ENCODE assay signal across 13 cellular contexts in the genomic region with DNA sequence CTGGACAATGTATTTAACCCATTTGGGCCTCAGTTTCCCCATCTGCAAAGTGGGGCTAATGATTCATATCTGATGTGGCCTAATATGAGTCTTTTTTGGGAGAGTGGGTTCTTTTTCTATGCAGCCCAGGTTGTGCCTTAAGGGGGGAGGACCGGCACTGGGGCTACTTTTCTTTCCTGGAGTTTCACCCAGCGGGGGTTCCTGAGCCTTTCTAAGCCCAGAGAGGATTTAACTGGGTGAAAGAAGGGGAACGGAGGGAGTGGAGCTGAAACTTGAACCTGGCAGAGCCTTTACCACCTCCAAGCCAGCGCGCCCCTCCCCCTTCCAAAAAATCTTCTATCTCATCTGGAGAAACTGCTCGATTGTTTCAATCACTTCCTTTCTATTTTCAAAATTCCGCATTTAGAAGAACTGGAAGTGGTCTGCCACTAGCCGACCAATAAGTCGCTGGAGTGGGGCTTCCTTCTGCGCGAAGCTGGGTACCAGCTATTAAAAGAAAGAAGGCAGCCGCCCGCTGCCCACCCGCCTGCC.
DNase-seq lines count a peak whose midpoint lies in the region; ATAC-seq and TF ChIP-seq lines count a peak whose summit lies in the region.
"Had no signal": no experiment of that assay in that cellular context is flagged by ENCODE, and none has a peak within 500 bp of the region (broad histone marks: within the 10 kb centered on the region; RNA-seq: fewer than 3 reads in every experiment).

No MANE protein-coding gene starts in this region.

- H4K8ac ChIP-seq in H9 (replicated peaks; ENCODE audit: insufficient read length, low read depth, low read length), result no peak overlapping the region

- no peak overlapping the region for H3T11ph ChIP-seq in H9 (ENCODE audit: low read length)

- H2AK5ac ChIP-seq in H9 (ENCODE audit: insufficient read length, low read length), result no peak overlapping the region

- no peak overlapping the region for H2BK15ac ChIP-seq in H9 (ENCODE audit: low read depth, low read length)

- no peak overlapping the region for H3K4ac ChIP-seq in H9 (ENCODE audit: low read depth, low read length)

- POLR2A ChIA-PET in CD8-positive, alpha-beta T cell (lab: Charles Lee), result no interaction called here

- H3K4me3 ChIP-seq in iPS-18c (ENCODE audit: insufficient read depth, low read depth, low read length) (peak overlapping the region; percentile 62; the same call in 1 of the 2 replicates), sigmoid colon (peak overlapping the region; percentile 25 to 57 (median 53))
- H3K4me3 ChIP-seq in CD8-positive, alpha-beta T cell (ENCODE audit: low read depth, low read length), result no peak overlapping the region

- no peaks in the 10 kb centered on the region; a peak in 1 of 5 replicates for H3K9me3 Mint-ChIP-seq in H9
- H3K9me3 Mint-ChIP-seq in activated T-helper 1 cell treated with anti-CD3 and anti-CD28 coated beads, Interleukin-12 subunit alpha, Interleukin-12 subunit beta, Interleukin-2, Interleukin-4 antibody, amounts not matched to agents 30 ng/mL and 10 ng/mL and 1 ng/mL, durations not matched to agents 14 hours and 24 hours and 36 hours, result no peaks in the 10 kb centered on the region
- H3K9me3 Mint-ChIP-seq in CD8-positive, alpha-beta T cell, result no peaks in the 10 kb centered on the region

- no peaks in the 10 kb centered on the region for H3K36me3 Mint-ChIP-seq in H9 (ENCODE audit: insufficient read depth in 1 of 3, low read depth in 3 of 3)
- no peaks in the 10 kb centered on the region for H3K36me3 Mint-ChIP-seq in activated T-helper 1 cell treated with anti-CD3 and anti-CD28 coated beads, Interleukin-12 subunit alpha, Interleukin-12 subunit beta, Interleukin-2, Interleukin-4 antibody, amounts not matched to agents 30 ng/mL and 10 ng/mL and 1 ng/mL, durations not matched to agents 14 hours and 24 hours and 36 hours (ENCODE audit: low read depth)
- no peaks in the 10 kb centered on the region for H3K36me3 Mint-ChIP-seq in CD8-positive, alpha-beta T cell

- peaks cover 27 to 43% of the 10 kb centered on the region in 2 experiments for H3K4me1 Mint-ChIP-seq in H9
- H3K4me1 Mint-ChIP-seq in activated T-helper 1 cell treated with anti-CD3 and anti-CD28 coated beads, Interleukin-12 subunit alpha, Interleukin-12 subunit beta, Interleukin-2, Interleukin-4 antibody, amounts not matched to agents 30 ng/mL and 10 ng/mL and 1 ng/mL, durations not matched to agents 14 hours and 24 hours and 36 hours (ENCODE audit: low read depth), result peaks cover 35% of the 10 kb centered on the region
- H3K4me1 Mint-ChIP-seq in CD8-positive, alpha-beta T cell (ENCODE audit: low read depth), result peaks cover 4% of the 10 kb centered on the region

- no peak overlapping the region for H4K5ac ChIP-seq in H9 (ENCODE audit: insufficient read length, low read depth, low read length)

- TF ChIP-seq CTCF in H9 (conservative IDR thresholded peaks at IDR 0.05) (no peak), sigmoid colon (IDR thresholded peaks at IDR 0.05) (no peak)
- TF ChIP-seq CTCF in CD8-positive, alpha-beta T cell (IDR thresholded peaks at IDR 0.05), result no peak

- CTCF ChIA-PET in CD8-positive, alpha-beta T cell (lab: Charles Lee), result no interaction called here

- intact Hi-C loops in activated T-helper 1 cell treated with anti-CD3 and anti-CD28 coated beads, Interleukin-12 subunit alpha, Interleukin-12 subunit beta, Interleukin-2, Interleukin-4 antibody, amounts not matched to agents 30 ng/mL and 10 ng/mL and 1 ng/mL, durations not matched to agents 14 hours and 24 hours and 36 hours (cut with micrococcal nuclease), result loop anchor here (5.0 to 10.0 kb wide), 2 partner anchors 277 to 1679 kb away; a partner anchor contains a TSS
- intact Hi-C loops in sigmoid colon (cut with DNase I), result no loop called here
- intact Hi-C loops in CD8-positive, alpha-beta T cell (cut with DNase I, micrococcal nuclease), result no loop called here

- peaks cover 9% of the 10 kb centered on the region for H3K23me2 ChIP-seq in H9 (ENCODE audit: insufficient read length, low read depth, low read length, poor library complexity, severe bottlenecking)

- no peak for ATAC-seq in GM18858 (IDR thresholded peaks at IDR 0.05; ENCODE audit: unreplicated experiment)
- no peak for ATAC-seq in CD8-positive, alpha-beta T cell

- peaks cover 76% of the 10 kb centered on the region for H3K27me3 Mint-ChIP-seq in H9 (ENCODE audit: low read depth)
- peaks cover 61% of the 10 kb centered on the region for H3K27me3 Mint-ChIP-seq in activated T-helper 1 cell treated with anti-CD3 and anti-CD28 coated beads, Interleukin-12 subunit alpha, Interleukin-12 subunit beta, Interleukin-2, Interleukin-4 antibody, amounts not matched to agents 30 ng/mL and 10 ng/mL and 1 ng/mL, durations not matched to agents 14 hours and 24 hours and 36 hours (ENCODE audit: insufficient read depth)
- peaks cover 41% of the 10 kb centered on the region for H3K27me3 Mint-ChIP-seq in CD8-positive, alpha-beta T cell (ENCODE audit: low read depth)

- H3K9me3 ChIP-seq in H9 (ENCODE audit: control insufficient read depth, low read depth, low read length) (no peaks in the 10 kb centered on the region), iPS-18c (ENCODE audit: control insufficient read depth, insufficient read depth, low read length) (no peaks in the 10 kb centered on the region), sigmoid colon (no peaks in the 10 kb centered on the region)
- H3K9me3 ChIP-seq in CD8-positive, alpha-beta T cell (ENCODE audit: low read length), result no peaks in the 10 kb centered on the region

- H3K27ac Mint-ChIP-seq in H9, result no peak overlapping the region
- no peak overlapping the region for H3K27ac Mint-ChIP-seq in activated T-helper 1 cell treated with anti-CD3 and anti-CD28 coated beads, Interleukin-12 subunit alpha, Interleukin-12 subunit beta, Interleukin-2, Interleukin-4 antibody, amounts not matched to agents 30 ng/mL and 10 ng/mL and 1 ng/mL, durations not matched to agents 14 hours and 24 hours and 36 hours
- no peak overlapping the region for H3K27ac Mint-ChIP-seq in CD8-positive, alpha-beta T cell

- no peaks in the 10 kb centered on the region for H3K79me1 ChIP-seq in H9 (ENCODE audit: insufficient read depth, low read depth, low read length, poor library complexity, severe bottlenecking)

- H3K9ac ChIP-seq in H9 (ENCODE audit: extremely low read depth, insufficient read length, low read length), result no peak overlapping the region

- H4K20me1 ChIP-seq in H9 (ENCODE audit: control insufficient read depth, insufficient read depth, insufficient read length), result no peaks in the 10 kb centered on the region

- H2BK20ac ChIP-seq in H9 (ENCODE audit: low read depth, low read length, poor library complexity, severe bottlenecking), result no peak overlapping the region

- H3K4me1 ChIP-seq in H9 (ENCODE audit: insufficient read depth, low read length), result peaks cover 7% of the 10 kb centered on the region; the same call in 1 of the 2 replicates
- H3K4me1 ChIP-seq in sigmoid colon, result peaks cover 0 to 21% (median 20%) of the 10 kb centered on the region in 4 donors
- no peaks in the 10 kb centered on the region for H3K4me1 ChIP-seq in CD8-positive, alpha-beta T cell (ENCODE audit: insufficient read depth, low read length)

- H3K23ac ChIP-seq in H9 (ENCODE audit: insufficient read length, low read depth, low read length), result no peak overlapping the region

- H2BK120ac ChIP-seq in H9 (ENCODE audit: low read depth, low read length, poor library complexity, severe bottlenecking), result no peak overlapping the region

- H3K4me3 Mint-ChIP-seq in H9, result peak overlapping the region; percentile 64 to 76
- peak overlapping the region; percentile 52 for H3K4me3 Mint-ChIP-seq in activated T-helper 1 cell treated with anti-CD3 and anti-CD28 coated beads, Interleukin-12 subunit alpha, Interleukin-12 subunit beta, Interleukin-2, Interleukin-4 antibody, amounts not matched to agents 30 ng/mL and 10 ng/mL and 1 ng/mL, durations not matched to agents 14 hours and 24 hours and 36 hours
- H3K4me3 Mint-ChIP-seq in CD8-positive, alpha-beta T cell, result no peak overlapping the region

- H2BK12ac ChIP-seq in H9 (ENCODE audit: insufficient read length, low read depth, low read length), result no peak overlapping the region

- peak overlapping the region; percentile 76 for H3K4me2 ChIP-seq in H9 (ENCODE audit: insufficient read depth, insufficient read length, low read length)

- no peak overlapping the region for H3K56ac ChIP-seq in H9 (ENCODE audit: insufficient read length, low read depth, low read length)

- no peak for TF ChIP-seq EP300 in sigmoid colon (IDR thresholded peaks at IDR 0.05)

- no peaks in the 10 kb centered on the region for H3K36me3 ChIP-seq in sigmoid colon
- H3K36me3 ChIP-seq in CD8-positive, alpha-beta T cell (ENCODE audit: insufficient read depth, low read length), result no peaks in the 10 kb centered on the region

- no peak overlapping the region for H3K18ac ChIP-seq in H9 (ENCODE audit: insufficient read length, low read depth, low read length)

- no peak overlapping the region for H3K14ac ChIP-seq in H9 (ENCODE audit: insufficient read depth, low read length)

- H3K27ac ChIP-seq in H9 (ENCODE audit: insufficient read length, low read depth, low read length) (no peak overlapping the region), sigmoid colon (peak overlapping the region in 2 of 4 donors; percentile 31 to 34)
- H3K27ac ChIP-seq in CD8-positive, alpha-beta T cell (ENCODE audit: low read depth, low read length), result no peak overlapping the region
- H3K27ac ChIP-seq: HL-60 had no signal

- H2AFZ ChIP-seq in H9 (ENCODE audit: low read length), result no peak overlapping the region

- WGBS in H9 (ENCODE audit: extremely low coverage, insufficient read length, low lambda C conversion rate), result no CpG with 5 or more reads among the region's 14 CpGs
- 5 to 14% methylated on average over 14 of the region's 14 CpGs for WGBS in sigmoid colon, 2 donors

- H4K91ac ChIP-seq in H9 (ENCODE audit: insufficient read length, low read depth, low read length), result no peak overlapping the region

- no peak for TF ChIP-seq POLR2A in sigmoid colon (IDR thresholded peaks at IDR 0.05)

- DNase-seq in H9 (no peak), sigmoid colon (no peak), NCI-H1694 treated with DMSO at 0.1 percent for 48 hours (lab: John Stamatoyannopoulos, UW) (no peak), DMS114 treated with DMSO at 0.1 percent for 48 hours (lab: John Stamatoyannopoulos, UW; ENCODE audit: unreplicated experiment) (no peak)
- no peak for DNase-seq in activated T-helper 1 cell treated with anti-CD3 and anti-CD28 coated beads, Interleukin-12 subunit alpha, Interleukin-12 subunit beta, Interleukin-2, Interleukin-4 antibody, amounts not matched to agents 30 ng/mL and 10 ng/mL and 1 ng/mL, durations not matched to agents 14 hours and 24 hours and 36 hours (ENCODE audit: low spot score)
- no peak for DNase-seq in CD8-positive, alpha-beta T cell
- DNase-seq: activated CD4-positive, alpha-beta T cell treated with anti-CD3 and anti-CD28 coated beads for 48 hours; midbrain; NCI-H187; SHP77 had no signal

- H3K79me2 ChIP-seq in H9 (ENCODE audit: insufficient read depth, low read length), result no peaks in the 10 kb centered on the region

- peaks cover 24% of the 10 kb centered on the region; the same call in 1 of the 2 replicates for H3K27me3 ChIP-seq in H9 (ENCODE audit: insufficient read depth, low read length)
- peaks cover 9 to 36% (median 29%) of the 10 kb centered on the region in 3 donors for H3K27me3 ChIP-seq in sigmoid colon
- H3K27me3 ChIP-seq in CD8-positive, alpha-beta T cell (ENCODE audit: insufficient read depth, low read length), result no peaks in the 10 kb centered on the region

- H2BK5ac ChIP-seq in H9 (ENCODE audit: insufficient read length, low read length), result no peak overlapping the region
